18 cellular contexts compared by ENCODE assay signal in the genomic region with DNA sequence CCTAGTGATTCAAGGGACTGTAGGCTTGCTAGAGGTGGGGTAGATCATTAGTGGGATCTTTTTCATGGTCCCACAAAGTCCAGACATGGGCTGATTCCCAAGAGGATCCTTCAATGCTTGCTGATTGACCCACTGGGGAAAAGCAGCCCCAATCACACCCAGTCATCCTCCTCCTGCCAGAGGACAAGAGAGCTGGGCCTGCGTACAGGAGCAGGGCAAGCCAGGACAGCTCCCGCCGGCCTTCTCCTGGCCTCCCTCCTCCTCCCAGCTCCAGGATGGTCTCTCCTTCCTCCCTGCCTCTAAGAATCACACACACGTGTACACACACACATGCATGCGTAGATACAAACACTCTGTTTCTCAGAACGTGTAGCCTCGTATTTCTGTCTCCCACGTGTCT. TPM values are rescaled to one million over a fixed set of nuclear protein-coding genes. Genes with fewer than 3 reads are reported as not detected.
DNase-seq lines count a peak whose midpoint lies in the region; ATAC-seq, FAIRE-seq and TF ChIP-seq lines count a peak whose summit lies in the region.
"Had no signal": no experiment of that assay in that cellular context is flagged by ENCODE, and none has a peak within 500 bp of the region (broad histone marks: within the 10 kb centered on the region; RNA-seq: fewer than 3 reads in every experiment).

No MANE protein-coding gene starts in this region.

- no peak for TF ChIP-seq POLR2A in HepG2 (IDR thresholded peaks at IDR 0.05; ENCODE audit: insufficient read depth in 1 of 2, low read depth in 2 of 2, low read length in 2 of 2)
- no peak for TF ChIP-seq POLR2A in right lobe of liver (IDR thresholded peaks at IDR 0.05)
- no peak for TF ChIP-seq POLR2A in K562 (conservative IDR thresholded peaks at IDR 0.05)
- TF ChIP-seq POLR2A in esophagus squamous epithelium (IDR thresholded peaks at IDR 0.05) = no peak

- intact Hi-C loops in HepG2 (cut with micrococcal nuclease; ENCODE audit: unreplicated experiment) (no loop called here), right lobe of liver (cut with DNase I) (no loop called here), K562 (cut with micrococcal nuclease) (no loop called here), esophagus squamous epithelium (cut with DNase I) (no loop called here), pancreas (cut with DNase I) (no loop called here)

- H3K9me3 ChIP-seq in HepG2 (ENCODE audit: low read length) (no peaks in the 10 kb centered on the region), right lobe of liver (no peaks in the 10 kb centered on the region), K562 (replicated peaks; ENCODE audit: control insufficient read depth, insufficient read depth, low read depth, low read length) (no peaks in the 10 kb centered on the region), esophagus squamous epithelium (no peaks in the 10 kb centered on the region), pancreas (no peaks in the 10 kb centered on the region)
- H3K9me3 ChIP-seq: BLaER1, HAP-1 had no signal

- H3K4me3 ChIP-seq in HepG2 (replicated peaks in 1 of 3; ENCODE audit: insufficient read depth in 1 of 3, low read depth in 2 of 3, low read length in 3 of 3) = no peak overlapping the region
- H3K4me3 ChIP-seq in right lobe of liver = no peak overlapping the region
- no peak overlapping the region for H3K4me3 ChIP-seq in K562
- no peak overlapping the region for H3K4me3 ChIP-seq in epithelial cell of esophagus (ENCODE audit: low read length)
- H3K4me3 ChIP-seq in esophagus squamous epithelium = no peak overlapping the region
- H3K4me3 ChIP-seq in pancreas = no peak overlapping the region
- H3K4me3 ChIP-seq: BLaER1, GM12878, GM23248, HAP-1 had no signal

- ATAC-seq in HepG2 (peak; percentile 40; the same call in 2 of the 3 replicates), right lobe of liver (no peak), K562 (no peak), pancreas (no peak)
- ATAC-seq: GM12878 had no signal

- no peaks in the 10 kb centered on the region for H3K9me1 ChIP-seq in K562 (ENCODE audit: control insufficient read depth, insufficient read depth, low read length)

- no peaks in the 10 kb centered on the region for H4K20me1 ChIP-seq in HepG2 (ENCODE audit: insufficient read depth, low read length)
- H4K20me1 ChIP-seq in K562 (replicated peaks; ENCODE audit: control insufficient read depth, insufficient read depth, low read length) = 0 out of 2 replicates have a peak, but pooled peaks cover 3% of the 10 kb centered on the region

- CTCF ChIA-PET in HepG2 (lab: Yijun Ruan, JAX; ENCODE audit: low intra/inter-chr PET ratio, low total read pairs) (no interaction called here), K562 (lab: Yijun Ruan, JAX; ENCODE audit: low intra/inter-chr PET ratio) (interaction anchor here (0.6 kb wide), 1 partner anchor 91 kb away, joined by 4 read pairs; no protein-coding TSS in a partner anchor)

- in situ Hi-C loops in HepG2 (cut with HindIII; ENCODE audit: extremely low pct_ligation_motif_present, low pct_unique_long_range_greater_than_20kb) = no loop called here
- in situ Hi-C loops in K562 (cut with MboI) = no loop called here

- H3K4me2 ChIP-seq in HepG2 (ENCODE audit: low read depth, low read length) (no peak overlapping the region), K562 (ENCODE audit: insufficient read depth, low read length) (no peak overlapping the region)
- H3K4me2 ChIP-seq: BLaER1 had no signal

- H3K9ac ChIP-seq in HepG2 (ENCODE audit: insufficient read depth, low read depth, low read length) (no peak overlapping the region), K562 (ENCODE audit: insufficient read depth in 1 of 2, low read depth in 2 of 2, low read length in 2 of 2) (no peak overlapping the region)
- H3K9ac ChIP-seq: BLaER1, GM23248 had no signal

- WGBS in HepG2 (ENCODE audit: low lambda C conversion rate) = 11% methylated on average over 8 of the region's 8 CpGs
- 48% methylated on average over 5 of the region's 8 CpGs for WGBS in right lobe of liver (ENCODE audit: insufficient coverage, low coverage, low lambda C conversion rate, missing lambda C conversion rate)
- 0% methylated on average over 8 of the region's 8 CpGs for WGBS in K562 (ENCODE audit: insufficient coverage, low coverage, missing lambda C conversion rate)
- 37% methylated on average over 8 of the region's 8 CpGs for WGBS in esophagus squamous epithelium, 2 donors
- 33 to 58% methylated on average over 8 of the region's 8 CpGs for WGBS in pancreas, 2 donors

- no peaks in the 10 kb centered on the region for H3K36me3 ChIP-seq in HepG2 (replicated peaks in 1 of 2; ENCODE audit: control insufficient read depth in 1 of 2, insufficient read depth in 2 of 2, low read length in 2 of 2)
- H3K36me3 ChIP-seq in right lobe of liver = no peaks in the 10 kb centered on the region
- H3K36me3 ChIP-seq in K562 (ENCODE audit: control insufficient read depth, insufficient read depth, low read length) = no peaks in the 10 kb centered on the region
- no peaks in the 10 kb centered on the region for H3K36me3 ChIP-seq in esophagus squamous epithelium
- H3K36me3 ChIP-seq in pancreas = no peaks in the 10 kb centered on the region
- H3K36me3 ChIP-seq: BLaER1, HAP-1 had no signal

- TF ChIP-seq RAD21 in HepG2 (CRISPR knock-in tag; IDR thresholded peaks at IDR 0.05) (no peak), K562 (CRISPR knock-in tag; conservative IDR thresholded peaks at IDR 0.05 in 1 of 2, IDR thresholded peaks at IDR 0.05 in 1 of 2) (no peak)

- TF ChIP-seq EP300 in HepG2 (IDR thresholded peaks at IDR 0.05; ENCODE audit: low read depth in 2 of 2, low read length in 2 of 2) (no peak), HepG2 (CRISPR knock-in tag; IDR thresholded peaks at IDR 0.05; ENCODE audit: borderline replicate concordance) (no peak), K562 (IDR thresholded peaks at IDR 0.05; ENCODE audit: low read length) (no peak)

- H2AFZ ChIP-seq in HepG2 (ENCODE audit: low read length) (no peak overlapping the region), K562 (ENCODE audit: low read depth, low read length) (no peak overlapping the region)
- H2AFZ ChIP-seq: GM23248 had no signal

- peaks cover 2 to 20% of the 10 kb centered on the region in 2 experiments; a peak in 2 of 5 replicates for H3K27me3 ChIP-seq in HepG2 (ENCODE audit: control insufficient read depth in 1 of 2, insufficient read depth in 2 of 2, low read length in 2 of 2)
- H3K27me3 ChIP-seq in right lobe of liver = no peaks in the 10 kb centered on the region
- peaks cover 0 to 18% of the 10 kb centered on the region in 2 experiments; a peak in 4 of 5 replicates for H3K27me3 ChIP-seq in K562 (ENCODE audit: control insufficient read depth in 2 of 2, insufficient read depth in 2 of 2, low read length in 2 of 2)
- H3K27me3 ChIP-seq in esophagus squamous epithelium = peaks cover 0 to 86% (median 2%) of the 10 kb centered on the region in 4 donors
- no peaks in the 10 kb centered on the region for H3K27me3 ChIP-seq in pancreas
- H3K27me3 ChIP-seq: BLaER1 had no signal

- TF ChIP-seq CTCF in HepG2 (CRISPR knock-in tag; IDR thresholded peaks at IDR 0.05) = no peak
- TF ChIP-seq CTCF in right lobe of liver (IDR thresholded peaks at IDR 0.05) = no peak
- no peak for TF ChIP-seq CTCF in K562 (IDR thresholded peaks at IDR 0.05 in 2 of 3, conservative IDR thresholded peaks at IDR 0.05 in 1 of 3; ENCODE audit: insufficient read depth in 2 of 3, low read depth in 1 of 3, low read length in 3 of 3)
- TF ChIP-seq CTCF in epithelial cell of esophagus (IDR thresholded peaks at IDR 0.05; ENCODE audit: insufficient read depth, low read depth, low read length, missing control alignments) = no peak
- no peak for TF ChIP-seq CTCF in esophagus squamous epithelium (IDR thresholded peaks at IDR 0.05)
- TF ChIP-seq CTCF in pancreas (IDR thresholded peaks at IDR 0.05) = no peak

- H3K4me1 ChIP-seq in HepG2 (ENCODE audit: insufficient read depth, low read length) (no peaks in the 10 kb centered on the region), right lobe of liver (no peaks in the 10 kb centered on the region), K562 (replicated peaks in 1 of 2; ENCODE audit: control insufficient read depth in 2 of 2, insufficient read depth in 2 of 2, low read length in 2 of 2) (no peaks in the 10 kb centered on the region), esophagus squamous epithelium (no peaks in the 10 kb centered on the region), pancreas (no peaks in the 10 kb centered on the region)
- H3K4me1 ChIP-seq: HAP-1 had no signal

- POLR2A ChIA-PET in HepG2 (lab: Yijun Ruan, JAX) = no interaction called here
- POLR2A ChIA-PET in K562 (lab: Yijun Ruan, JAX) = interaction anchor here (0.6 kb wide), 1 partner anchor 10 kb away, joined by 3 read pairs; no protein-coding TSS in a partner anchor

- no peaks in the 10 kb centered on the region for H3K79me2 ChIP-seq in HepG2 (ENCODE audit: insufficient read depth, low read length)
- no peaks in the 10 kb centered on the region for H3K79me2 ChIP-seq in K562 (ENCODE audit: control insufficient read depth, insufficient read depth, low read length)

- no peak overlapping the region for H3K27ac ChIP-seq in HepG2 (ENCODE audit: extremely low read length, insufficient read depth, low read length)
- no peak overlapping the region for H3K27ac ChIP-seq in right lobe of liver
- H3K27ac ChIP-seq in K562 (ENCODE audit: extremely low read depth, low read depth, low read length) = no peak overlapping the region
- H3K27ac ChIP-seq in esophagus squamous epithelium = no peak overlapping the region
- no peak overlapping the region for H3K27ac ChIP-seq in pancreas
- H3K27ac ChIP-seq: BLaER1, GM23248 had no signal

- FAIRE-seq in HepG2 (lab: Jason Lieb, UNC) (no peak), K562 (lab: Jason Lieb, UNC) (no peak), urothelium cell line (lab: Jason Lieb, UNC) (peak; percentile 44), pancreas (lab: Jason Lieb, UNC) (no peak)
- FAIRE-seq: GM12878 had no signal

- BruUV-seq in HepG2 (replicated peaks; lab: Mats Ljungman, UMichigan) (no TSS peak), K562 (replicated peaks; lab: Mats Ljungman, UMichigan) (no TSS peak)

- no peak for DNase-seq in HepG2 (ENCODE audit: low spot score)
- DNase-seq in right lobe of liver = no peak
- no peak for DNase-seq in K562 (ENCODE audit: extremely low read depth in 1 of 4, low spot score in 3 of 4)
- DNase-seq in epithelial cell of esophagus (ENCODE audit: low read depth) = peak; percentile 50
- DNase-seq in urothelium cell line (ENCODE audit: low spot score) = no peak
- DNase-seq in esophagus squamous epithelium (lab: John Stamatoyannopoulos, UW) = no peak
- no peak for DNase-seq in pancreas
- no peak for DNase-seq in HT-29 (ENCODE audit: low spot score)
- DNase-seq: 8988T, AML-193, DMS53, GM23248, HFFc6 had no signal

RNA-seq across cellular contexts. Expression of a gene that starts 27.0 kb away (rescaled TPM):
- total RNA-seq in HepG2 (2016; rRNA removed; fragmentation: Illumina TruSeq; extraction: Trizol) (not detected in 2 replicates), right lobe of liver (under 1 TPM in 4 of 6 experiments, not detected in 2; 0.07 to 0.43 (median 0.19) TPM), K562 (2014; rRNA removed) (0.16 and 0.23 TPM in 2 replicates), K562 (2014; rRNA removed; fragmentation: Illumina TruSeq; extraction: Trizol) (0.10 TPM in 1 of 2 replicates, not detected in the other), K562 (2015; rRNA removed; fragmentation: Illumina TruSeq; extraction: Trizol) (not detected in 2 replicates), K562 (2021) (0.11 and 0.38 TPM in 2 replicates), esophagus squamous epithelium (1 to 10 TPM in 1 of 4 donors, under 1 TPM in 2, not detected in 1; 0.13 to 2.5 (median 0.23) TPM), pancreas (1 to 10 TPM in 3 of 6 donors, under 1 TPM in 3; 0.75 to 2.5 (median 1.4) TPM)
- not detected in 2 replicates for total RNA-seq in HepG2 (2016; cell fraction: cytosol; rRNA removed; fragmentation: Illumina TruSeq; extraction: Trizol; ENCODE audit: low read depth)
- not detected in 2 replicates for total RNA-seq in HepG2 (2016; cell fraction: insoluble cytoplasmic fraction; rRNA removed; fragmentation: Illumina TruSeq; extraction: Trizol)
- total RNA-seq in HepG2 (2016; cell fraction: membrane; rRNA removed; fragmentation: Illumina TruSeq; extraction: Trizol) = not detected in 2 replicates
- total RNA-seq in HepG2 (2016; cell fraction: nucleus; rRNA removed; fragmentation: Illumina TruSeq; extraction: Trizol) = not detected in 2 replicates
- polyA plus RNA-seq in HepG2 (2011; rRNA removed) (0.03 TPM in 1 of 2 replicates, not detected in the other), K562 (2011; rRNA removed) (0.03 TPM in 1 of 2 replicates, not detected in the other), K562 (2014; fragmentation: Illumina TruSeq; extraction: Trizol) (0.07 TPM in 1 of 2 replicates, not detected in the other), K562 (2014; fragmentation: Nextera tagmentation; extraction: Ambion mirVana) (not detected), K562 (2014; rRNA removed) (0.30 TPM in 1 of 2 replicates, not detected in the other), pancreas (1 to 10 TPM in 1 of 2 donors, under 1 TPM in 1; 0.42 to 1.1 TPM)
- not detected in 2 replicates for polyA plus RNA-seq in HepG2 (2011; cell fraction: cytosol; rRNA removed)
- not detected in 2 replicates for polyA plus RNA-seq in HepG2 (2011; cell fraction: nucleus; rRNA removed)
- not detected in 2 replicates for polyA plus RNA-seq in HepG2 (2012)
- polyA plus RNA-seq in HepG2 (2016; cell fraction: cytosol; fragmentation: Illumina TruSeq; extraction: Trizol; ENCODE audit: low read depth) = not detected in 2 replicates
- not detected in 2 replicates for polyA plus RNA-seq in HepG2 (2016; cell fraction: insoluble cytoplasmic fraction; fragmentation: Illumina TruSeq; extraction: Trizol; ENCODE audit: low read depth)
- polyA plus RNA-seq in HepG2 (2016; cell fraction: membrane; fragmentation: Illumina TruSeq; extraction: Trizol; ENCODE audit: low read depth) = not detected in 2 replicates
- polyA plus RNA-seq in HepG2 (2016; cell fraction: nucleus; fragmentation: Illumina TruSeq; extraction: Trizol; ENCODE audit: insufficient read depth, low read depth) = not detected in 2 replicates
- polyA minus RNA-seq in HepG2 (2011; rRNA and poly(A)+ RNA removed; ENCODE audit: low replicate concordance) = 26.5 TPM in 1 of 2 replicates, not detected in the other
- 0.20 and 0.35 TPM in 2 replicates for polyA minus RNA-seq in HepG2 (2011; cell fraction: cytosol; rRNA and poly(A)+ RNA removed)
- 0.39 TPM in 1 of 2 replicates, not detected in the other for polyA minus RNA-seq in HepG2 (2011; cell fraction: nucleus; rRNA and poly(A)+ RNA removed)
- 0.42 TPM in 1 of 2 replicates, not detected in the other for total RNA-seq in K562 (2011; cell fraction: chromatin; rRNA removed; ENCODE audit: low replicate concordance)
- total RNA-seq in K562 (2011; cell fraction: nucleolus; rRNA removed) = 0.79 and 1.0 TPM in 2 replicates
- total RNA-seq in K562 (2011; cell fraction: nucleoplasm; rRNA removed) = 0.66 TPM in 1 of 2 replicates, not detected in the other
- 0.01 and 0.10 TPM in 2 replicates for polyA plus RNA-seq in K562 (2011; cell fraction: cytosol; rRNA removed)
- not detected in 2 replicates for polyA plus RNA-seq in K562 (2011; cell fraction: nucleus; rRNA removed)
- polyA plus RNA-seq in K562 (2012) = 0.21 and 0.79 TPM in 2 replicates
- 0.07 TPM in 1 of 2 replicates, not detected in the other for polyA minus RNA-seq in K562 (2011; rRNA and poly(A)+ RNA removed)
- polyA minus RNA-seq in K562 (2011; cell fraction: cytosol; rRNA and poly(A)+ RNA removed) = 0.64 TPM in 1 of 2 replicates, not detected in the other
- 0.33 and 0.67 TPM in 2 replicates for polyA minus RNA-seq in K562 (2011; cell fraction: nucleus; rRNA and poly(A)+ RNA removed)
- total RNA-seq in HT-29 (2014; rRNA removed; shearing (Covaris generic)) = not detected in 2 replicates
- total RNA-seq: Daoy, GM12878 had no signal
- polyA plus RNA-seq: GM12878, IgD-negative memory B cell had no signal

RNA-seq across cellular contexts. Expression of a gene that starts 37.7 kb away (rescaled TPM):
- total RNA-seq in HepG2 (2016; rRNA removed; fragmentation: Illumina TruSeq; extraction: Trizol) (0.07 and 0.18 TPM in 2 replicates), right lobe of liver (not detected), K562 (2014; rRNA removed) (not detected in 2 replicates), K562 (2014; rRNA removed; fragmentation: Illumina TruSeq; extraction: Trizol) (not detected in 2 replicates), K562 (2015; rRNA removed; fragmentation: Illumina TruSeq; extraction: Trizol) (not detected in 2 replicates), K562 (2021) (not detected in 2 replicates), esophagus squamous epithelium (1 to 10 TPM in 1 of 4 donors, under 1 TPM in 1, not detected in 2; 0.32 to 1.7 TPM), pancreas (under 1 TPM in 5 of 6 donors, not detected in 1; 0.03 to 0.20 (median 0.09) TPM)
- total RNA-seq in HepG2 (2016; cell fraction: cytosol; rRNA removed; fragmentation: Illumina TruSeq; extraction: Trizol; ENCODE audit: low read depth) = not detected in 2 replicates
- total RNA-seq in HepG2 (2016; cell fraction: insoluble cytoplasmic fraction; rRNA removed; fragmentation: Illumina TruSeq; extraction: Trizol) = 0.06 TPM in 2 replicates
- total RNA-seq in HepG2 (2016; cell fraction: membrane; rRNA removed; fragmentation: Illumina TruSeq; extraction: Trizol) = not detected in 2 replicates
- total RNA-seq in HepG2 (2016; cell fraction: nucleus; rRNA removed; fragmentation: Illumina TruSeq; extraction: Trizol) = 0.09 TPM in 1 of 2 replicates, not detected in the other
- polyA plus RNA-seq in HepG2 (2011; rRNA removed) (0.01 and 0.09 TPM in 2 replicates), K562 (2011; rRNA removed) (not detected in 2 replicates), K562 (2014; fragmentation: Illumina TruSeq; extraction: Trizol) (not detected in 2 replicates), K562 (2014; fragmentation: Nextera tagmentation; extraction: Ambion mirVana) (not detected), K562 (2014; rRNA removed) (0.01 and 0.04 TPM in 2 replicates), pancreas (under 1 TPM; 0.07 to 0.08 TPM)
- 0.01 and 0.08 TPM in 2 replicates for polyA plus RNA-seq in HepG2 (2011; cell fraction: cytosol; rRNA removed)
- polyA plus RNA-seq in HepG2 (2011; cell fraction: nucleus; rRNA removed) = 0.03 and 0.06 TPM in 2 replicates
- polyA plus RNA-seq in HepG2 (2012) = 0.05 TPM in 1 of 2 replicates, not detected in the other
- polyA plus RNA-seq in HepG2 (2016; cell fraction: cytosol; fragmentation: Illumina TruSeq; extraction: Trizol; ENCODE audit: low read depth) = not detected in 2 replicates
- not detected in 2 replicates for polyA plus RNA-seq in HepG2 (2016; cell fraction: insoluble cytoplasmic fraction; fragmentation: Illumina TruSeq; extraction: Trizol; ENCODE audit: low read depth)
- not detected in 2 replicates for polyA plus RNA-seq in HepG2 (2016; cell fraction: membrane; fragmentation: Illumina TruSeq; extraction: Trizol; ENCODE audit: low read depth)
- polyA plus RNA-seq in HepG2 (2016; cell fraction: nucleus; fragmentation: Illumina TruSeq; extraction: Trizol; ENCODE audit: insufficient read depth, low read depth) = 0.14 and 0.17 TPM in 2 replicates
- polyA minus RNA-seq in HepG2 (2011; rRNA and poly(A)+ RNA removed; ENCODE audit: low replicate concordance) = 0.10 and 5.8 TPM in 2 replicates
- not detected in 2 replicates for polyA minus RNA-seq in HepG2 (2011; cell fraction: cytosol; rRNA and poly(A)+ RNA removed)
- 0.13 TPM in 1 of 2 replicates, not detected in the other for polyA minus RNA-seq in HepG2 (2011; cell fraction: nucleus; rRNA and poly(A)+ RNA removed)
- total RNA-seq in K562 (2011; cell fraction: chromatin; rRNA removed; ENCODE audit: low replicate concordance) = not detected in 2 replicates
- not detected in 2 replicates for total RNA-seq in K562 (2011; cell fraction: nucleolus; rRNA removed)
- total RNA-seq in K562 (2011; cell fraction: nucleoplasm; rRNA removed) = not detected in 2 replicates
- 0.01 TPM in 1 of 2 replicates, not detected in the other for polyA plus RNA-seq in K562 (2011; cell fraction: cytosol; rRNA removed)
- polyA plus RNA-seq in K562 (2011; cell fraction: nucleus; rRNA removed) = not detected in 2 replicates
- 0.03 TPM in 1 of 2 replicates, not detected in the other for polyA plus RNA-seq in K562 (2012)
- not detected in 2 replicates for polyA minus RNA-seq in K562 (2011; rRNA and poly(A)+ RNA removed)
- polyA minus RNA-seq in K562 (2011; cell fraction: cytosol; rRNA and poly(A)+ RNA removed) = not detected in 2 replicates
- not detected in 2 replicates for polyA minus RNA-seq in K562 (2011; cell fraction: nucleus; rRNA and poly(A)+ RNA removed)
- not detected in 2 replicates for total RNA-seq in HT-29 (2014; rRNA removed; shearing (Covaris generic))
- total RNA-seq: HFFc6 had no signal
- polyA plus RNA-seq: GM23248, IgD-negative memory B cell had no signal

RNA-seq across cellular contexts. Expression of a gene that starts 57.5 kb away (rescaled TPM):
- not detected in 2 replicates for total RNA-seq in HepG2 (2016; rRNA removed; fragmentation: Illumina TruSeq; extraction: Trizol)
- total RNA-seq in HepG2 (2016; cell fraction: cytosol; rRNA removed; fragmentation: Illumina TruSeq; extraction: Trizol; ENCODE audit: low read depth) = not detected in 2 replicates
- total RNA-seq in HepG2 (2016; cell fraction: insoluble cytoplasmic fraction; rRNA removed; fragmentation: Illumina TruSeq; extraction: Trizol) = not detected in 2 replicates
- not detected in 2 replicates for total RNA-seq in HepG2 (2016; cell fraction: membrane; rRNA removed; fragmentation: Illumina TruSeq; extraction: Trizol)
- total RNA-seq in HepG2 (2016; cell fraction: nucleus; rRNA removed; fragmentation: Illumina TruSeq; extraction: Trizol) = not detected in 2 replicates
- polyA plus RNA-seq in HepG2 (2011; rRNA removed) = 0.12 and 0.17 TPM in 2 replicates
- polyA plus RNA-seq in HepG2 (2011; cell fraction: cytosol; rRNA removed) = 0.12 and 0.31 TPM in 2 replicates
- 0.12 and 0.23 TPM in 2 replicates for polyA plus RNA-seq in HepG2 (2011; cell fraction: nucleus; rRNA removed)
- polyA plus RNA-seq in HepG2 (2012) = not detected in 2 replicates
- polyA plus RNA-seq in HepG2 (2016; cell fraction: cytosol; fragmentation: Illumina TruSeq; extraction: Trizol; ENCODE audit: low read depth) = not detected in 2 replicates
- polyA plus RNA-seq in HepG2 (2016; cell fraction: insoluble cytoplasmic fraction; fragmentation: Illumina TruSeq; extraction: Trizol; ENCODE audit: low read depth) = not detected in 2 replicates
- not detected in 2 replicates for polyA plus RNA-seq in HepG2 (2016; cell fraction: membrane; fragmentation: Illumina TruSeq; extraction: Trizol; ENCODE audit: low read depth)
- not detected in 2 replicates for polyA plus RNA-seq in HepG2 (2016; cell fraction: nucleus; fragmentation: Illumina TruSeq; extraction: Trizol; ENCODE audit: insufficient read depth, low read depth)
- polyA minus RNA-seq in HepG2 (2011; rRNA and poly(A)+ RNA removed; ENCODE audit: low replicate concordance) = 0.08 and 46.2 TPM in 2 replicates
- polyA minus RNA-seq in HepG2 (2011; cell fraction: cytosol; rRNA and poly(A)+ RNA removed) = 1.5 and 3.3 TPM in 2 replicates
- polyA minus RNA-seq in HepG2 (2011; cell fraction: nucleus; rRNA and poly(A)+ RNA removed) = 1.1 and 1.7 TPM in 2 replicates
- total RNA-seq in right lobe of liver = 1 to 10 TPM in 5 of 6 experiments, under 1 TPM in 1; 0.92 to 6.1 (median 1.5) TPM
- not detected in 2 replicates for total RNA-seq in K562 (2011; cell fraction: chromatin; rRNA removed; ENCODE audit: low replicate concordance)
- total RNA-seq in K562 (2011; cell fraction: nucleolus; rRNA removed) = not detected in 2 replicates
- not detected in 2 replicates for total RNA-seq in K562 (2011; cell fraction: nucleoplasm; rRNA removed)
- total RNA-seq in K562 (2014; rRNA removed) = not detected in 2 replicates
- total RNA-seq in K562 (2014; rRNA removed; fragmentation: Illumina TruSeq; extraction: Trizol) = not detected in 2 replicates
- not detected in 2 replicates for total RNA-seq in K562 (2015; rRNA removed; fragmentation: Illumina TruSeq; extraction: Trizol)
- total RNA-seq in K562 (2021) = not detected in 2 replicates
- polyA plus RNA-seq in K562 (2011; rRNA removed) = not detected in 2 replicates
- polyA plus RNA-seq in K562 (2011; cell fraction: cytosol; rRNA removed) = not detected in 2 replicates
- polyA plus RNA-seq in K562 (2011; cell fraction: nucleus; rRNA removed) = not detected in 2 replicates
- polyA plus RNA-seq in K562 (2012) = 0.07 TPM in 1 of 2 replicates, not detected in the other
- polyA plus RNA-seq in K562 (2014; fragmentation: Illumina TruSeq; extraction: Trizol) = not detected in 2 replicates
- polyA plus RNA-seq in K562 (2014; fragmentation: Nextera tagmentation; extraction: Ambion mirVana) = not detected
- not detected in 2 replicates for polyA plus RNA-seq in K562 (2014; rRNA removed)
- not detected in 2 replicates for polyA minus RNA-seq in K562 (2011; rRNA and poly(A)+ RNA removed)
- 2.9 and 3.7 TPM in 2 replicates for polyA minus RNA-seq in K562 (2011; cell fraction: cytosol; rRNA and poly(A)+ RNA removed)
- 0.56 and 0.81 TPM in 2 replicates for polyA minus RNA-seq in K562 (2011; cell fraction: nucleus; rRNA and poly(A)+ RNA removed)
- total RNA-seq in esophagus squamous epithelium = 10 to 100 TPM in 3 of 4 donors, 1 to 10 TPM in 1; 6.7 to 83.9 (median 31.0) TPM
- 1 to 10 TPM in 5 of 6 donors, under 1 TPM in 1; 0.14 to 3.3 (median 1.3) TPM for total RNA-seq in pancreas
- 1 to 10 TPM; 3.3 to 6.4 TPM for polyA plus RNA-seq in pancreas
- total RNA-seq in HT-29 (2014; rRNA removed; shearing (Covaris generic)) = not detected in 2 replicates
- total RNA-seq: Daoy had no signal
- polyA plus RNA-seq: IgD-negative memory B cell had no signal
